In the genomic region with DNA sequence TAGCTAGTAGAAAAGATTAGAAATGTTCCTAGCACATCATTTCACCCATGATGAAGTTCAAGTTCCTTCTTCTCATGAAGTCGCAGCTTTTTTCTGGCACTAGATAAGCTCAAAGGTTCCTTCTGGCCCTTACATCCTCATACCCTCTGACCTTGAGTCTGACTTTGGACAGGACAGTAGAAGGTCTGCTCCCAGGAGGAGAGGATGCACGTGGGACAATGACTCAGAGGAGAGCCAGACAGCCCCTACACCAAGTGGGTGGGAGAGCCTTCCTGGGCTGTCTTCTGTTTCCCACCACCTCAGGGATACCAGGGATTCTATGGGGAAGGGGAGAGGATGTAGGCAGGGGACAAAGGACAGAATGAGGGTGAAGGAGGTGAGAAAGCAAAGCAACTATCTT, we compare ENCODE assay signal across 16 cellular contexts.
"Had no signal": no experiment of that assay in that cellular context is flagged by ENCODE, and none has a peak within 500 bp of the region (broad histone marks: within the 10 kb centered on the region; RNA-seq: fewer than 3 reads in every experiment).

No MANE protein-coding gene starts in this region.

- H3K27ac ChIP-seq: esophagus squamous epithelium, heart left ventricle, ovary, right atrium auricular region, stomach had no signal

- DNase-seq: dermis blood vessel endothelial cell; esophagus squamous epithelium; foreskin melanocyte; heart left ventricle; hippocampal formation; natural killer cell; ovary; small intestine; stimulated activated CD4-positive, alpha-beta T cell treated with anti-CD3 and anti-CD28 coated beads, Interleukin-12 subunit alpha, Interleukin-12 subunit beta, amount 100 ng/mL, for 4 hours; stimulated activated naive CD4-positive, alpha-beta T cell; stomach; substantia nigra; trophoblast cell had no signal

- H3K36me3 ChIP-seq: esophagus squamous epithelium, heart left ventricle, ovary, right atrium auricular region, stomach had no signal

- H3K27me3 ChIP-seq: esophagus squamous epithelium, ovary, right atrium auricular region, stomach had no signal

- H3K4me3 ChIP-seq: esophagus squamous epithelium, heart left ventricle, ovary, right atrium auricular region, stomach had no signal

- ATAC-seq: heart left ventricle, left lobe of liver, natural killer cell had no signal

- FAIRE-seq: colon, small intestine had no signal
